In the genomic region with DNA sequence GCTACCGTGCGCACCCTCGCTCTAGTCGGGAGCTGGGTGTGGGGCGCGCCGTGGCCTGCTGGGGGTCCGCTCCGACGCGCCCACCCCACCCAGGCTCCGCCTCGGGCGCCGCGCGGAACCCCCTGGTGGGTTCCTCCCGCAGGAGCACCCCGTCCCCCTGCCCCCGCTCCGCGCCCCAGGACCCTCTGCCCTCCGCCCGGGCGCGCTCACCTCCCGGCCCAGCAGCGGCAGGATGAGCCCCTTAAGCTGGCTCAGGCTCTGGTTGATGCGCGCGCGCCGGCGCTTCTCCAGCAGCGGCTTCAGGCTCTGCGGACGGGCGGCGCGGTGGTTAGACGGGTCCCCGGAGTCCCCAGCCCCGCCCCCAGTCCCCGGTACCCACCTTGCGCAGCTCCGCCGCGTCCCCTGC, we compare ENCODE assay signal across 9 cellular contexts. TPM values are rescaled to one million over a fixed set of nuclear protein-coding genes. Genes with fewer than 3 reads are reported as not detected.
A peak's percentile ranks its signal among the peaks of the same experiment; 100 is the strongest.
DNase-seq lines count a peak whose midpoint lies in the region; ATAC-seq and TF ChIP-seq lines count a peak whose summit lies in the region.
"Had no signal": no experiment of that assay in that cellular context is flagged by ENCODE, and none has a peak within 500 bp of the region (broad histone marks: within the 10 kb centered on the region; RNA-seq: fewer than 3 reads in every experiment).

No MANE protein-coding gene starts in this region.

- DNase-seq in activated CD4-positive, alpha-beta T cell treated with anti-CD3 and anti-CD28 coated beads for 36 hours, result peak; percentile 30
- DNase-seq in activated CD4-positive, alpha-beta T cell treated with anti-CD3 and anti-CD28 coated beads, Interleukin-2, amount 10 ng/mL, durations not matched to agents 7 days and 5 days, result no peak
- no peak for DNase-seq in stomach
- no peak for DNase-seq in hypothalamus (lab: John Stamatoyannopoulos, UW)
- no peak for DNase-seq in C1 segment of cervical spinal cord (lab: John Stamatoyannopoulos, UW)
- DNase-seq: NCI-H2081 treated with DMSO at 0.1 percent for 48 hours had no signal

- H3K9me3 Mint-ChIP-seq in activated CD4-positive, alpha-beta T cell treated with anti-CD3 and anti-CD28 coated beads for 36 hours (ENCODE audit: low read depth), result no peaks in the 10 kb centered on the region
- no peaks in the 10 kb centered on the region for H3K9me3 Mint-ChIP-seq in activated CD4-positive, alpha-beta T cell treated with anti-CD3 and anti-CD28 coated beads, Interleukin-2, amount 10 ng/mL, durations not matched to agents 7 days and 5 days

- intact Hi-C loops in activated CD4-positive, alpha-beta T cell treated with anti-CD3 and anti-CD28 coated beads for 36 hours (cut with DNase I, micrococcal nuclease), result no loop called here
- intact Hi-C loops in stomach (cut with DNase I; ENCODE audit: low total_unique reads), result no loop called here

- no peak overlapping the region for H3K4me3 Mint-ChIP-seq in activated CD4-positive, alpha-beta T cell treated with anti-CD3 and anti-CD28 coated beads for 36 hours
- H3K4me3 Mint-ChIP-seq in activated CD4-positive, alpha-beta T cell treated with anti-CD3 and anti-CD28 coated beads, Interleukin-2, amount 10 ng/mL, durations not matched to agents 7 days and 5 days, result no peak overlapping the region

- H3K27ac Mint-ChIP-seq in activated CD4-positive, alpha-beta T cell treated with anti-CD3 and anti-CD28 coated beads for 36 hours, result no peak overlapping the region
- no peak overlapping the region for H3K27ac Mint-ChIP-seq in activated CD4-positive, alpha-beta T cell treated with anti-CD3 and anti-CD28 coated beads, Interleukin-2, amount 10 ng/mL, durations not matched to agents 7 days and 5 days

- H3K36me3 ChIP-seq in stomach, result no peaks in the 10 kb centered on the region

- H3K4me1 Mint-ChIP-seq in activated CD4-positive, alpha-beta T cell treated with anti-CD3 and anti-CD28 coated beads for 36 hours, result peaks cover 18% of the 10 kb centered on the region
- peaks cover 20% of the 10 kb centered on the region for H3K4me1 Mint-ChIP-seq in activated CD4-positive, alpha-beta T cell treated with anti-CD3 and anti-CD28 coated beads, Interleukin-2, amount 10 ng/mL, durations not matched to agents 7 days and 5 days

- peaks cover 36 to 100% (median 97%) of the 10 kb centered on the region in 3 donors for H3K27me3 ChIP-seq in stomach

- TF ChIP-seq EP300 in stomach (IDR thresholded peaks at IDR 0.05), result no peak

- peaks cover 40 to 52% (median 49%) of the 10 kb centered on the region in 4 donors for H3K4me1 ChIP-seq in stomach

- peaks cover 60% of the 10 kb centered on the region for H3K27me3 Mint-ChIP-seq in activated CD4-positive, alpha-beta T cell treated with anti-CD3 and anti-CD28 coated beads for 36 hours
- H3K27me3 Mint-ChIP-seq in activated CD4-positive, alpha-beta T cell treated with anti-CD3 and anti-CD28 coated beads, Interleukin-2, amount 10 ng/mL, durations not matched to agents 7 days and 5 days, result peaks cover 74% of the 10 kb centered on the region

- 0 to 3% (median 2%) methylated on average over 30 to 48 of the region's 48 CpGs; no CpG with 5 or more reads in 2 of the 5 donors for WGBS in stomach, 5 donors

- TF ChIP-seq CTCF in VCaP (conservative IDR thresholded peaks at IDR 0.05), result no peak
- TF ChIP-seq CTCF in stomach (IDR thresholded peaks at IDR 0.05), result no peak

- POLR2A ChIA-PET in activated CD4-positive, alpha-beta T cell treated with anti-CD3 and anti-CD28 coated beads for 36 hours (lab: Charles Lee), result interaction anchor here (1.0 kb wide), 1 partner anchor 20 kb away, joined by 6 read pairs; no protein-coding TSS in a partner anchor
- POLR2A ChIA-PET in activated CD4-positive, alpha-beta T cell treated with anti-CD3 and anti-CD28 coated beads, Interleukin-2, amount 10 ng/mL, durations not matched to agents 7 days and 5 days (lab: Charles Lee), result no interaction called here

- H3K9me3 ChIP-seq in iPS-18c (ENCODE audit: control insufficient read depth, insufficient read depth, low read length) (no peaks in the 10 kb centered on the region), stomach (no peaks in the 10 kb centered on the region)

- no peak for ATAC-seq in activated CD4-positive, alpha-beta T cell treated with anti-CD3 and anti-CD28 coated beads for 36 hours
- ATAC-seq in HG03378 (IDR thresholded peaks at IDR 0.05; ENCODE audit: unreplicated experiment), result no peak

- no peak for TF ChIP-seq POLR2A in stomach (IDR thresholded peaks at IDR 0.05)

- H3K4me3 ChIP-seq in iPS-18c (ENCODE audit: insufficient read depth, low read depth, low read length) (peak overlapping the region; percentile 59), stomach (peak overlapping the region; percentile 39 to 56 (median 43))

- H3K27ac ChIP-seq in VCaP, result peak overlapping the region; percentile 56; the same call in 1 of the 2 replicates
- no peak overlapping the region for H3K27ac ChIP-seq in stomach

- H3K36me3 Mint-ChIP-seq in activated CD4-positive, alpha-beta T cell treated with anti-CD3 and anti-CD28 coated beads for 36 hours (ENCODE audit: low read depth), result no peaks in the 10 kb centered on the region
- H3K36me3 Mint-ChIP-seq in activated CD4-positive, alpha-beta T cell treated with anti-CD3 and anti-CD28 coated beads, Interleukin-2, amount 10 ng/mL, durations not matched to agents 7 days and 5 days (ENCODE audit: low read depth), result no peaks in the 10 kb centered on the region

- CTCF ChIA-PET in activated CD4-positive, alpha-beta T cell treated with anti-CD3 and anti-CD28 coated beads for 36 hours (lab: Charles Lee), result interaction anchor here (1.1 to 6.6 kb wide), 4 partner anchors 18 to 174 kb away, joined by 3 to 55 read pairs (median 19); partner anchors contain the start of gene HES3
- CTCF ChIA-PET in activated CD4-positive, alpha-beta T cell treated with anti-CD3 and anti-CD28 coated beads, Interleukin-2, amount 10 ng/mL, durations not matched to agents 7 days and 5 days (lab: Charles Lee), result interaction anchor here (1.4 to 3.4 kb wide), 4 partner anchors 14 to 174 kb away, joined by 6 to 13 read pairs (median 8); no protein-coding TSS in a partner anchor

RNA-seq across cellular contexts. Expression of gene HES2, which starts 0.3 kb away (rescaled TPM):
- total RNA-seq in activated CD4-positive, alpha-beta T cell treated with anti-CD3 and anti-CD28 coated beads for 36 hours, result under 1 TPM in 1 of 2 experiments, not detected in 1; 0.05 TPM
- under 1 TPM; 0.21 to 0.30 TPM for total RNA-seq in activated CD4-positive, alpha-beta T cell treated with anti-CD3 and anti-CD28 coated beads, Interleukin-2, amount 10 ng/mL, durations not matched to agents 7 days and 5 days
- total RNA-seq in stomach, result 100 to 1,000 TPM in 1 of 5 donors, not detected in 4; 231 TPM
- polyA plus RNA-seq in stomach, result 10 to 100 TPM in 1 of 3 donors, not detected in 2; 18.4 TPM

RNA-seq across cellular contexts. Expression of gene ESPN, which starts 5.2 kb away (rescaled TPM):
- under 1 TPM; 0.14 to 0.55 TPM for total RNA-seq in activated CD4-positive, alpha-beta T cell treated with anti-CD3 and anti-CD28 coated beads for 36 hours
- total RNA-seq in activated CD4-positive, alpha-beta T cell treated with anti-CD3 and anti-CD28 coated beads, Interleukin-2, amount 10 ng/mL, durations not matched to agents 7 days and 5 days, result under 1 TPM; 0.56 to 0.77 TPM
- 10 to 100 TPM in 1 of 5 donors, 1 to 10 TPM in 2, not detected in 2; 1.8 to 68.4 (median 4.9) TPM for total RNA-seq in stomach
- 10 to 100 TPM in 1 of 3 donors, 1 to 10 TPM in 2; 1.5 to 18.0 (median 4.7) TPM for polyA plus RNA-seq in stomach

RNA-seq across cellular contexts. Expression of gene ACOT7, which starts 25.8 kb away (rescaled TPM):
- 10 to 100 TPM; 93.8 to 99.2 TPM for total RNA-seq in activated CD4-positive, alpha-beta T cell treated with anti-CD3 and anti-CD28 coated beads for 36 hours
- total RNA-seq in activated CD4-positive, alpha-beta T cell treated with anti-CD3 and anti-CD28 coated beads, Interleukin-2, amount 10 ng/mL, durations not matched to agents 7 days and 5 days, result 100 to 1,000 TPM; 101 TPM
- total RNA-seq in stomach, result 10 to 100 TPM in 3 of 5 donors, 1 to 10 TPM in 1, not detected in 1; 9.4 to 69.8 (median 22.6) TPM
- 10 to 100 TPM; 17.7 to 26.3 (median 19.4) TPM for polyA plus RNA-seq in stomach

RNA-seq across cellular contexts. Expression of gene TNFRSF25, which starts 46.6 kb away (rescaled TPM):
- 10 to 100 TPM; 57.3 to 66.7 TPM for total RNA-seq in activated CD4-positive, alpha-beta T cell treated with anti-CD3 and anti-CD28 coated beads for 36 hours
- total RNA-seq in activated CD4-positive, alpha-beta T cell treated with anti-CD3 and anti-CD28 coated beads, Interleukin-2, amount 10 ng/mL, durations not matched to agents 7 days and 5 days, result 10 to 100 TPM; 88.5 to 92.8 TPM
- 100 to 1,000 TPM in 1 of 5 donors, 10 to 100 TPM in 2, 1 to 10 TPM in 2; 6.1 to 215 (median 21.4) TPM for total RNA-seq in stomach
- polyA plus RNA-seq in stomach, result 10 to 100 TPM in 1 of 3 donors, 1 to 10 TPM in 2; 2.7 to 41.6 (median 2.9) TPM
